Comparison of ENCODE assay signal across 1 cellular context in genomic region chr3:4739289-4740236, GRCh38.
A peak's percentile ranks its signal among the peaks of the same experiment; 100 is the strongest.
TF ChIP-seq lines count a peak whose summit lies in the region.

No MANE protein-coding gene starts in this region.

TF ChIP-seq in K562, 482 proteins besides CTCF, POLR2A, EP300 and RAD21 (continued from another document and continues in another):
- TF ChIP-seq ZBTB40 (IDR thresholded peaks at IDR 0.05), result no peak
- no peak for TF ChIP-seq ZBTB40 (CRISPR knock-in tag; IDR thresholded peaks at IDR 0.05)
- TF ChIP-seq ZNF766 (CRISPR knock-in tag; conservative IDR thresholded peaks at IDR 0.05), result 0 out of 2 replicates have a peak, but pooled peaks have one; percentile 14
- no peak for TF ChIP-seq LARP7 (IDR thresholded peaks at IDR 0.05)
- peak; percentile 31; the same call in 1 of the 2 replicates for TF ChIP-seq MITF (IDR thresholded peaks at IDR 0.05)
- no peak for TF ChIP-seq ZNF583 (CRISPR knock-in tag; IDR thresholded peaks at IDR 0.05)
- TF ChIP-seq NFE2 (IDR thresholded peaks at IDR 0.05; ENCODE audit: low read depth), result no peak
- TF ChIP-seq CEBPB (tag; IDR thresholded peaks at IDR 0.05), result no peak
- no peak for TF ChIP-seq AFF4 (CRISPR knock-in tag; IDR thresholded peaks at IDR 0.05)
- peak; percentile 18; the same call in 1 of the 2 replicates for TF ChIP-seq ATF4 (CRISPR knock-in tag; IDR thresholded peaks at IDR 0.05)
- TF ChIP-seq NUFIP1 (IDR thresholded peaks at IDR 0.05; ENCODE audit: partially characterized antibody), result no peak
- no peak for TF ChIP-seq RFX1 (IDR thresholded peaks at IDR 0.05)
- no peak for TF ChIP-seq PHF21A (IDR thresholded peaks at IDR 0.05; ENCODE audit: borderline replicate concordance, low read depth)
- TF ChIP-seq PHF8 (IDR thresholded peaks at IDR 0.05; ENCODE audit: borderline replicate concordance, low read length), result no peak; the same call in 1 of the 2 replicates
- TF ChIP-seq TCF3 (CRISPR knock-in tag; IDR thresholded peaks at IDR 0.05), result peak; percentile 71
- peak; percentile 71 for TF ChIP-seq E2F8 (IDR thresholded peaks at IDR 0.05; ENCODE audit: low read depth, partially characterized antibody)
- peak; percentile 81 for TF ChIP-seq SMARCA4 (IDR thresholded peaks at IDR 0.05)
- TF ChIP-seq TEAD1 (CRISPR knock-in tag; IDR thresholded peaks at IDR 0.05), result no peak
- TF ChIP-seq ZBTB2 (IDR thresholded peaks at IDR 0.05), result no peak
- peak; percentile 87 for TF ChIP-seq ZNF592 (IDR thresholded peaks at IDR 0.05)
- TF ChIP-seq CBX8 (IDR thresholded peaks at IDR 0.05; ENCODE audit: borderline replicate concordance, extremely low read depth, low read depth, low read length, poor library complexity, severe bottlenecking), result no peak
- no peak for TF ChIP-seq PRMT5 (CRISPR knock-in tag; IDR thresholded peaks at IDR 0.05)
- no peak for TF ChIP-seq MAFK (IDR thresholded peaks at IDR 0.05; ENCODE audit: low read length)
- TF ChIP-seq ZNF445 (CRISPR knock-in tag; IDR thresholded peaks at IDR 0.05; ENCODE audit: low read depth), result 0 out of 2 replicates have a peak, but pooled peaks have one; percentile 6
- no peak for TF ChIP-seq BRCA1 (IDR thresholded peaks at IDR 0.05)
- no peak for TF ChIP-seq BRCA1 (CRISPR knock-in tag; IDR thresholded peaks at IDR 0.05)
- peak; percentile 77 for TF ChIP-seq TAF9B (IDR thresholded peaks at IDR 0.05; ENCODE audit: partially characterized antibody)
- no peak for TF ChIP-seq CCAR2 (IDR thresholded peaks at IDR 0.05; ENCODE audit: low read depth, low read length)
- no peak for TF ChIP-seq MEF2D (tag; conservative IDR thresholded peaks at IDR 0.05; ENCODE audit: low read depth)
- TF ChIP-seq CAMTA2 (CRISPR knock-in tag; conservative IDR thresholded peaks at IDR 0.05), result no peak
